ENCODE assay signal across 14 cellular contexts in genomic region chr1:169193191-169193850, GRCh38.
DNase-seq lines count a peak whose midpoint lies in the region; ATAC-seq and TF ChIP-seq lines count a peak whose summit lies in the region.
"Had no signal": no experiment of that assay in that cellular context is flagged by ENCODE, and none has a peak within 500 bp of the region (broad histone marks: within the 10 kb centered on the region; RNA-seq: fewer than 3 reads in every experiment).

No MANE protein-coding gene starts in this region.

- H2AFZ ChIP-seq in SK-N-SH (ENCODE audit: low read depth): no peak overlapping the region

- 78% methylated on average over 4 of the region's 4 CpGs for WGBS in SK-N-SH (ENCODE audit: low lambda C conversion rate)

- peaks cover 14% of the 10 kb centered on the region for H3K36me3 Mint-ChIP-seq in mesothelial cell of epicardium
- H3K36me3 Mint-ChIP-seq in CD4-positive, alpha-beta T cell (ENCODE audit: low read depth): no peaks in the 10 kb centered on the region

- TF ChIP-seq CTCF in SK-N-SH (IDR thresholded peaks at IDR 0.05) (no peak), fibroblast of villous mesenchyme (IDR thresholded peaks at IDR 0.05; ENCODE audit: insufficient read depth, low read depth, low read length) (no peak), mesothelial cell of epicardium (IDR thresholded peaks at IDR 0.05; ENCODE audit: unreplicated experiment) (no peak), coronary artery (IDR thresholded peaks at IDR 0.05) (no peak)
- TF ChIP-seq CTCF in CD4-positive, alpha-beta T cell (IDR thresholded peaks at IDR 0.05): no peak

- H3K9ac ChIP-seq in SK-N-SH: no peak overlapping the region
- H3K9ac ChIP-seq: KMS-11 had no signal

- peaks cover 19% of the 10 kb centered on the region for H3K4me1 Mint-ChIP-seq in mesothelial cell of epicardium
- no peaks in the 10 kb centered on the region for H3K4me1 Mint-ChIP-seq in CD4-positive, alpha-beta T cell (ENCODE audit: low read depth)
- H3K4me1 Mint-ChIP-seq: activated CD4-positive, alpha-beta T cell treated with anti-CD3 and anti-CD28 coated beads, Interleukin-2, amount 10 ng/mL, durations not matched to agents 24 days and 14 days had no signal

- H3K4me3 Mint-ChIP-seq in mesothelial cell of epicardium: no peak overlapping the region
- no peak overlapping the region for H3K4me3 Mint-ChIP-seq in CD4-positive, alpha-beta T cell
- H3K4me3 Mint-ChIP-seq: activated CD4-positive, alpha-beta T cell treated with anti-CD3 and anti-CD28 coated beads, Interleukin-2, amount 10 ng/mL, durations not matched to agents 24 days and 14 days had no signal

- H3K4me3 ChIP-seq in SK-N-SH (ENCODE audit: low read depth in 2 of 2, low read length in 1 of 2) (no peak overlapping the region), fibroblast of villous mesenchyme (ENCODE audit: low read depth, low read length) (no peak overlapping the region), coronary artery (no peak overlapping the region)
- H3K4me3 ChIP-seq: GM12878 had no signal

- ATAC-seq in CD4-positive, alpha-beta T cell (ENCODE audit: poor library complexity): no peak
- ATAC-seq: GM12878 had no signal

- no peaks in the 10 kb centered on the region for H4K20me1 ChIP-seq in SK-N-SH (ENCODE audit: insufficient read depth)

- H3K4me2 ChIP-seq in SK-N-SH: no peak overlapping the region
- H3K4me2 ChIP-seq: KMS-11 had no signal

- H3K79me2 ChIP-seq in SK-N-SH (ENCODE audit: insufficient read depth): no peaks in the 10 kb centered on the region

- peaks cover 12% of the 10 kb centered on the region for H3K9me3 Mint-ChIP-seq in mesothelial cell of epicardium
- no peaks in the 10 kb centered on the region for H3K9me3 Mint-ChIP-seq in CD4-positive, alpha-beta T cell
- H3K9me3 Mint-ChIP-seq: activated CD4-positive, alpha-beta T cell treated with anti-CD3 and anti-CD28 coated beads, Interleukin-2, amount 10 ng/mL, durations not matched to agents 24 days and 14 days had no signal

- intact Hi-C loops in CD4-positive, alpha-beta T cell (cut with DNase I, micrococcal nuclease): no loop called here

- TF ChIP-seq RAD21 in SK-N-SH (IDR thresholded peaks at IDR 0.05; ENCODE audit: low read length): peak; percentile 74

- H3K27me3 Mint-ChIP-seq in mesothelial cell of epicardium (ENCODE audit: low read depth): no peaks in the 10 kb centered on the region
- H3K27me3 Mint-ChIP-seq in CD4-positive, alpha-beta T cell: no peaks in the 10 kb centered on the region
- H3K27me3 Mint-ChIP-seq: activated CD4-positive, alpha-beta T cell treated with anti-CD3 and anti-CD28 coated beads, Interleukin-2, amount 10 ng/mL, durations not matched to agents 24 days and 14 days had no signal

- POLR2A ChIA-PET in SK-N-SH (lab: Yijun Ruan, JAX): no interaction called here
- POLR2A ChIA-PET in CD4-positive, alpha-beta T cell (lab: Charles Lee): no interaction called here

- H3K27me3 ChIP-seq in SK-N-SH (ENCODE audit: insufficient read depth): no peaks in the 10 kb centered on the region
- no peaks in the 10 kb centered on the region for H3K27me3 ChIP-seq in CD4-positive, alpha-beta T cell (ENCODE audit: control insufficient read depth, insufficient read depth, low read length)

- H3K9me2 ChIP-seq in SK-N-SH: no peaks in the 10 kb centered on the region

- peaks cover 0 to 7% of the 10 kb centered on the region in 2 experiments; a peak in 2 of 4 replicates for H3K4me1 ChIP-seq in SK-N-SH (ENCODE audit: control insufficient read depth in 1 of 2, insufficient read depth in 2 of 2, low read depth in 1 of 2, low read length in 1 of 2)

- no peaks in the 10 kb centered on the region for H3F3A ChIP-seq in SK-N-SH (replicated peaks; ENCODE audit: insufficient read depth)

- TF ChIP-seq EP300 in SK-N-SH (IDR thresholded peaks at IDR 0.05; ENCODE audit: borderline replicate concordance in 1 of 2, low read depth in 1 of 2, low read length in 1 of 2): 0 out of 4 replicates have a peak, but pooled peaks of 1 of the 2 experiments have one; percentile 34

- H3K27ac ChIP-seq in SK-N-SH (ENCODE audit: low read depth in 2 of 2, low read length in 1 of 2): 0 out of 4 replicates have a peak overlapping the region, but pooled peaks of 1 of the 2 experiments have one; percentile 14
- H3K27ac ChIP-seq in coronary artery: no peak overlapping the region
- no peak overlapping the region for H3K27ac ChIP-seq in CD4-positive, alpha-beta T cell (ENCODE audit: low read depth, low read length)
- H3K27ac ChIP-seq: KMS-11 had no signal

- CTCF ChIA-PET in SK-N-SH (lab: Yijun Ruan, JAX): interaction anchor here (0.8 to 1.3 kb wide), 7 partner anchors 8 to 752 kb away, joined by 3 to 4 read pairs (median 3); no protein-coding TSS in a partner anchor
- CTCF ChIA-PET in CD4-positive, alpha-beta T cell (lab: Charles Lee): no interaction called here

- peaks cover 0 to 2% of the 10 kb centered on the region in 2 experiments for H3K36me3 ChIP-seq in SK-N-SH (replicated peaks in 1 of 2; ENCODE audit: control insufficient read depth in 1 of 2, insufficient read depth in 2 of 2, low read length in 1 of 2)

- H3K9me3 ChIP-seq in SK-N-SH: no peaks in the 10 kb centered on the region
- no peaks in the 10 kb centered on the region for H3K9me3 ChIP-seq in CD4-positive, alpha-beta T cell (ENCODE audit: control insufficient read depth, low read length)

- peak overlapping the region; percentile 59 for H3K27ac Mint-ChIP-seq in mesothelial cell of epicardium
- no peak overlapping the region for H3K27ac Mint-ChIP-seq in CD4-positive, alpha-beta T cell
- H3K27ac Mint-ChIP-seq: activated CD4-positive, alpha-beta T cell treated with anti-CD3 and anti-CD28 coated beads, Interleukin-2, amount 10 ng/mL, durations not matched to agents 24 days and 14 days had no signal

- peak; percentile 86 for DNase-seq in DMS 273 (lab: John Stamatoyannopoulos, UW; ENCODE audit: unreplicated experiment)
- DNase-seq in SK-N-SH: peak; percentile 47
- DNase-seq in fibroblast of villous mesenchyme (ENCODE audit: low read depth): peak; percentile 63
- DNase-seq in mesothelial cell of epicardium (ENCODE audit: low spot score in 2 of 2, unreplicated experiment in 2 of 2): no peak
- DNase-seq in coronary artery (ENCODE audit: low spot score): no peak
- no peak for DNase-seq in CD4-positive, alpha-beta T cell
- DNase-seq in stimulated activated CD4-positive, alpha-beta T cell treated with anti-CD3 and anti-CD28 coated beads, Interleukin-4, amount 100 ng/mL, for 1 hour: no peak
- no peak for DNase-seq in SIG-M5 treated with dmso at 0.1 percent for 504 hours (lab: John Stamatoyannopoulos, UW; ENCODE audit: unreplicated experiment)
- DNase-seq: activated CD4-positive, alpha-beta T cell treated with anti-CD3 and anti-CD28 coated beads, Interleukin-2, amount 10 ng/mL, durations not matched to agents 24 days and 14 days; aorta; DND-41; effector CD8-positive, alpha-beta T cell had no signal

TF ChIP-seq in SK-N-SH, 30 proteins besides CTCF, POLR2A, EP300 and RAD21:
- TF ChIP-seq SIN3A (IDR thresholded peaks at IDR 0.05; ENCODE audit: borderline replicate concordance, low read depth, low read length) (no peak), TEAD4 (IDR thresholded peaks at IDR 0.05; ENCODE audit: borderline replicate concordance, insufficient read depth) (no peak), MXI1 (IDR thresholded peaks at IDR 0.05; ENCODE audit: low read depth, low read length) (peak; percentile 99), CHD2 (IDR thresholded peaks at IDR 0.05; ENCODE audit: low read length, partially characterized antibody) (peak; percentile 65), ELF1 (IDR thresholded peaks at IDR 0.05) (no peak), MEF2A (IDR thresholded peaks at IDR 0.05; ENCODE audit: borderline replicate concordance, low read depth) (no peak), GATA2 (CRISPR knock-in tag; IDR thresholded peaks at IDR 0.05) (peak; percentile 71), SMC3 (IDR thresholded peaks at IDR 0.05; ENCODE audit: low read depth, low read length) (peak; percentile 50)
- TF ChIP-seq, protein P1, sequence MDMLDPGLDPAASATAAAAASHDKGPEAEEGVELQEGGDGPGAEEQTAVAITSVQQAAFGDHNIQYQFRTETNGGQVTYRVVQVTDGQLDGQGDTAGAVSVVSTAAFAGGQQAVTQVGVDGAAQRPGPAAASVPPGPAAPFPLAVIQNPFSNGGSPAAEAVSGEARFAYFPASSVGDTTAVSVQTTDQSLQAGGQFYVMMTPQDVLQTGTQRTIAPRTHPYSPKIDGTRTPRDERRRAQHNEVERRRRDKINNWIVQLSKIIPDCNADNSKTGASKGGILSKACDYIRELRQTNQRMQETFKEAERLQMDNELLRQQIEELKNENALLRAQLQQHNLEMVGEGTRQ (IDR thresholded peaks at IDR 0.05; ENCODE audit: borderline replicate concordance, low read depth, low read length): no peak
- TF ChIP-seq, protein P2, sequence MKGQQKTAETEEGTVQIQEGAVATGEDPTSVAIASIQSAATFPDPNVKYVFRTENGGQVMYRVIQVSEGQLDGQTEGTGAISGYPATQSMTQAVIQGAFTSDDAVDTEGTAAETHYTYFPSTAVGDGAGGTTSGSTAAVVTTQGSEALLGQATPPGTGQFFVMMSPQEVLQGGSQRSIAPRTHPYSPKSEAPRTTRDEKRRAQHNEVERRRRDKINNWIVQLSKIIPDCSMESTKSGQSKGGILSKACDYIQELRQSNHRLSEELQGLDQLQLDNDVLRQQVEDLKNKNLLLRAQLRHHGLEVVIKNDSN (IDR thresholded peaks at IDR 0.05; ENCODE audit: borderline replicate concordance, low read depth): no peak
- TF ChIP-seq, protein P3, sequence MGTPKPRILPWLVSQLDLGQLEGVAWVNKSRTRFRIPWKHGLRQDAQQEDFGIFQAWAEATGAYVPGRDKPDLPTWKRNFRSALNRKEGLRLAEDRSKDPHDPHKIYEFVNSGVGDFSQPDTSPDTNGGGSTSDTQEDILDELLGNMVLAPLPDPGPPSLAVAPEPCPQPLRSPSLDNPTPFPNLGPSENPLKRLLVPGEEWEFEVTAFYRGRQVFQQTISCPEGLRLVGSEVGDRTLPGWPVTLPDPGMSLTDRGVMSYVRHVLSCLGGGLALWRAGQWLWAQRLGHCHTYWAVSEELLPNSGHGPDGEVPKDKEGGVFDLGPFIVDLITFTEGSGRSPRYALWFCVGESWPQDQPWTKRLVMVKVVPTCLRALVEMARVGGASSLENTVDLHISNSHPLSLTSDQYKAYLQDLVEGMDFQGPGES (IDR thresholded peaks at IDR 0.05; ENCODE audit: low read depth, low read length): no peak
TF ChIP-seq in SK-N-SH: peak in this region for 4.

Comparison
In these comparisons a context has a peak if more than half of its experiments do, and no peak if none do; other contexts are left out.
1. DNase-seq: peak in DMS 273 (single experiment), SK-N-SH (single experiment) and fibroblast of villous mesenchyme (single experiment); none in mesothelial cell of epicardium (0 of 2), coronary artery (single experiment), CD4-positive, alpha-beta T cell (0 of 10), stimulated activated CD4-positive, alpha-beta T cell treated with anti-CD3 and anti-CD28 coated beads, Interleukin-4, amount 100 ng/mL, for 1 hour (single experiment) and SIG-M5 treated with dmso at 0.1 percent for 504 hours (single experiment).